Comparison of ENCODE assay signal across 12 cellular contexts in genomic region chr12:123398918-123399617, GRCh38. TPM values are rescaled to one million over a fixed set of nuclear protein-coding genes. Genes with fewer than 3 reads are reported as not detected.
A peak's percentile ranks its signal among the peaks of the same experiment; 100 is the strongest.
DNase-seq lines count a peak whose midpoint lies in the region; ATAC-seq and TF ChIP-seq lines count a peak whose summit lies in the region.
"Had no signal": no experiment of that assay in that cellular context is flagged by ENCODE, and none has a peak within 500 bp of the region (broad histone marks: within the 10 kb centered on the region; RNA-seq: fewer than 3 reads in every experiment).

No MANE protein-coding gene starts in this region.

- H4K20me1 ChIP-seq in mammary epithelial cell (ENCODE audit: insufficient read depth, low read length) (peaks cover 2% of the 10 kb centered on the region), OCI-LY7 (ENCODE audit: insufficient read depth, low read length) (no peaks in the 10 kb centered on the region)

- H3K4me3 ChIP-seq in mammary epithelial cell (replicated peaks in 1 of 3; ENCODE audit: insufficient read depth in 1 of 3, low read depth in 2 of 3, low read length in 3 of 3): no peak overlapping the region
- no peak overlapping the region for H3K4me3 ChIP-seq in neuronal stem cell (ENCODE audit: low read length in 2 of 2)
- H3K4me3 ChIP-seq in Peyer's patch: no peak overlapping the region
- no peak overlapping the region for H3K4me3 ChIP-seq in OCI-LY7 (ENCODE audit: low read depth, low read length, poor library complexity, severe bottlenecking)

- TF ChIP-seq CTCF in MCF 10A (IDR thresholded peaks at IDR 0.05; ENCODE audit: unreplicated experiment) (no peak), mammary epithelial cell (conservative IDR thresholded peaks at IDR 0.05 in 1 of 2, IDR thresholded peaks at IDR 0.05 in 1 of 2; ENCODE audit: extremely low read depth in 1 of 2, insufficient read depth in 1 of 2, low read depth in 1 of 2, low read length in 2 of 2) (no peak), Peyer's patch (IDR thresholded peaks at IDR 0.05) (no peak), OCI-LY7 (conservative IDR thresholded peaks at IDR 0.05; ENCODE audit: low read length) (no peak)

- H3K9me3 ChIP-seq in mammary epithelial cell (replicated peaks; ENCODE audit: insufficient read depth, low read length) (no peaks in the 10 kb centered on the region), neuronal stem cell (replicated peaks in 1 of 2; ENCODE audit: control insufficient read depth in 2 of 2, insufficient read depth in 1 of 2, low read depth in 1 of 2, low read length in 2 of 2) (no peaks in the 10 kb centered on the region), Peyer's patch (no peaks in the 10 kb centered on the region), OCI-LY7 (ENCODE audit: low read length) (no peaks in the 10 kb centered on the region)

- 52% methylated on average over 6 of the region's 14 CpGs for WGBS in mammary epithelial cell (ENCODE audit: low coverage, missing lambda C conversion rate)
- no CpG with 5 or more reads among the region's 14 CpGs for WGBS in neuronal stem cell (ENCODE audit: extremely low coverage in 2 of 2, insufficient read length in 2 of 2, insufficient replicate concordance in 1 of 2), 2 donors

- H3K4me2 ChIP-seq in mammary epithelial cell (ENCODE audit: insufficient read depth, low read depth, low read length) (no peak overlapping the region), neuronal stem cell (ENCODE audit: insufficient read depth, low read length, poor library complexity, severe bottlenecking) (no peak overlapping the region), OCI-LY7 (ENCODE audit: low read length) (no peak overlapping the region)

- H3K36me3 Mint-ChIP-seq in MCF 10A (ENCODE audit: insufficient read depth, unreplicated experiment): peaks cover 73% of the 10 kb centered on the region

- BruUV-seq in MCF 10A (replicated peaks; lab: Mats Ljungman, UMichigan) (no TSS peak), mammary epithelial cell (replicated peaks; lab: Mats Ljungman, UMichigan) (no TSS peak), OCI-LY7 (replicated peaks; lab: Mats Ljungman, UMichigan) (no TSS peak)

- H3K79me2 ChIP-seq in mammary epithelial cell (ENCODE audit: insufficient read depth, low read length) (peaks cover 85% of the 10 kb centered on the region), OCI-LY7 (ENCODE audit: insufficient read depth, low read depth, low read length) (peaks cover 9% of the 10 kb centered on the region; the same call in 1 of the 2 replicates)

- CTCF ChIA-PET in MCF 10A (lab: Yijun Ruan, JAX) (interaction anchor here (0.6 kb wide), 3 partner anchors 27 to 205 kb away, joined by 3 read pairs; no protein-coding TSS in a partner anchor), mammary epithelial cell (lab: Charles Lee; ENCODE audit: low non-redundant PET) (no interaction called here), OCI-LY7 (lab: Charles Lee; ENCODE audit: unreplicated experiment) (no interaction called here)

- H4K91ac ChIP-seq in neuronal stem cell (ENCODE audit: low read depth, low read length, poor library complexity): no peak overlapping the region

- H3K36me3 ChIP-seq in mammary epithelial cell (ENCODE audit: insufficient read depth, low read length) (peaks cover 38% of the 10 kb centered on the region), neuronal stem cell (replicated peaks in 1 of 2; ENCODE audit: control insufficient read depth in 2 of 2, insufficient read depth in 2 of 2, low read length in 2 of 2) (peaks cover 50 to 84% of the 10 kb centered on the region in 2 donors), Peyer's patch (peaks cover 0 to 81% (median 0%) of the 10 kb centered on the region in 3 donors), OCI-LY7 (ENCODE audit: insufficient read depth, low read length) (peaks cover 91% of the 10 kb centered on the region)

- no peak overlapping the region for H3K4me3 Mint-ChIP-seq in MCF 10A (ENCODE audit: unreplicated experiment)
- H3K4me3 Mint-ChIP-seq: activated CD8-positive, alpha-beta memory T cell treated with anti-CD3 and anti-CD28 coated beads, Interleukin-2, amount 10 ng/mL, durations not matched to agents 7 days and 5 days; T-helper 1 cell treated with Interleukin-12 subunit alpha and Interleukin-12 subunit beta and Interleukin-4 antibody, amounts not matched to agents 30 μg/mL and 1 μg/mL, for 36 hours had no signal

- H3K18ac ChIP-seq in neuronal stem cell (ENCODE audit: low read length): no peak overlapping the region

- H2BK120ac ChIP-seq in neuronal stem cell (ENCODE audit: low read depth, low read length): no peak overlapping the region

- H2BK15ac ChIP-seq in neuronal stem cell (ENCODE audit: low read length): no peak overlapping the region

- POLR2A ChIA-PET in MCF 10A (lab: Yijun Ruan, JAX): interaction anchor here (0.9 kb wide), 1 partner anchor 11 kb away, joined by 3 read pairs; no protein-coding TSS in a partner anchor
- POLR2A ChIA-PET in OCI-LY7 (lab: Charles Lee): no interaction called here

- DNase-seq in MCF 10A (ENCODE audit: unreplicated experiment): no peak
- DNase-seq in mammary epithelial cell: no peak
- peak; percentile 60 for DNase-seq in fibroblast of gingiva (ENCODE audit: low read depth)
- DNase-seq in neuronal stem cell (ENCODE audit: low spot score): no peak
- DNase-seq in Peyer's patch: no peak
- DNase-seq in OCI-LY7 (ENCODE audit: low spot score): no peak
- DNase-seq in stimulated activated naive CD4-positive, alpha-beta T cell (lab: John Stamatoyannopoulos, UW): no peak
- DNase-seq: activated CD8-positive, alpha-beta memory T cell treated with anti-CD3 and anti-CD28 coated beads, Interleukin-2, amount 10 ng/mL, durations not matched to agents 7 days and 5 days; NCI-H146 had no signal

- H3K79me1 ChIP-seq in neuronal stem cell (ENCODE audit: low read depth, low read length): peaks cover 18% of the 10 kb centered on the region

- H3K27me3 ChIP-seq in mammary epithelial cell (ENCODE audit: insufficient read depth, low read length) (no peaks in the 10 kb centered on the region), neuronal stem cell (ENCODE audit: control insufficient read depth in 3 of 3, insufficient read depth in 3 of 3, low read depth in 1 of 3, low read length in 3 of 3) (no peaks in the 10 kb centered on the region), Peyer's patch (no peaks in the 10 kb centered on the region)

- in situ Hi-C loops in mammary epithelial cell (cut with MboI; ENCODE audit: low sequenced_read_pairs in 2 of 2): no loop called here

- H3K9me2 ChIP-seq in OCI-LY7 (ENCODE audit: insufficient read depth, low read length): no peaks in the 10 kb centered on the region

- no peak overlapping the region for H2AFZ ChIP-seq in mammary epithelial cell (ENCODE audit: low read depth, low read length)
- H2AFZ ChIP-seq in neuronal stem cell (ENCODE audit: low read length): no peak overlapping the region
- H2AFZ ChIP-seq in OCI-LY7 (ENCODE audit: low read length): no peak overlapping the region

- no peak for ATAC-seq in GM21576 (IDR thresholded peaks at IDR 0.05; ENCODE audit: unreplicated experiment)
- ATAC-seq: activated CD8-positive, alpha-beta memory T cell treated with anti-CD3 and anti-CD28 coated beads, Interleukin-2, amount 10 ng/mL, durations not matched to agents 7 days and 5 days had no signal

- no peaks in the 10 kb centered on the region for H3K4me1 ChIP-seq in mammary epithelial cell (ENCODE audit: insufficient read depth, low read length)
- H3K4me1 ChIP-seq in neuronal stem cell (ENCODE audit: control insufficient read depth in 2 of 2, insufficient read depth in 1 of 2, low read depth in 1 of 2, low read length in 2 of 2): peaks cover 0 to 7% of the 10 kb centered on the region in 2 donors
- H3K4me1 ChIP-seq in Peyer's patch: no peaks in the 10 kb centered on the region
- no peaks in the 10 kb centered on the region for H3K4me1 ChIP-seq in OCI-LY7 (ENCODE audit: insufficient read depth, low read length, poor library complexity, severe bottlenecking)

- H2BK12ac ChIP-seq in neuronal stem cell (ENCODE audit: low read length): no peak overlapping the region

- no peak overlapping the region for H3K4ac ChIP-seq in neuronal stem cell (ENCODE audit: low read length)

- no peak for TF ChIP-seq POLR2A in Peyer's patch (IDR thresholded peaks at IDR 0.05)

- intact Hi-C loops in MCF 10A (cut with micrococcal nuclease) (no loop called here), mammary epithelial cell (cut with micrococcal nuclease) (no loop called here), OCI-LY7 (cut with micrococcal nuclease; ENCODE audit: unreplicated experiment) (no loop called here)

- peak overlapping the region; percentile 49 for H3K27ac Mint-ChIP-seq in MCF 10A (ENCODE audit: low read depth, unreplicated experiment)
- H3K27ac Mint-ChIP-seq: activated CD8-positive, alpha-beta memory T cell treated with anti-CD3 and anti-CD28 coated beads, Interleukin-2, amount 10 ng/mL, durations not matched to agents 7 days and 5 days; progenitor cell of endocrine pancreas; T-helper 1 cell treated with Interleukin-12 subunit alpha and Interleukin-12 subunit beta and Interleukin-4 antibody, amounts not matched to agents 30 μg/mL and 1 μg/mL, for 36 hours had no signal

- no peak overlapping the region for H3K9ac ChIP-seq in mammary epithelial cell (ENCODE audit: insufficient read depth, low read length)
- H3K9ac ChIP-seq in neuronal stem cell (ENCODE audit: low read depth, low read length, poor library complexity): peak overlapping the region; percentile 16

- dilution Hi-C loops in mammary epithelial cell (cut with HindIII; ENCODE audit: low sequenced_read_pairs): no loop called here

- H3K4me1 Mint-ChIP-seq in MCF 10A (ENCODE audit: insufficient read depth, unreplicated experiment): no peaks in the 10 kb centered on the region

- no peak overlapping the region for H2AK5ac ChIP-seq in neuronal stem cell (ENCODE audit: low read depth, low read length)

- H3K27me3 Mint-ChIP-seq in MCF 10A (ENCODE audit: insufficient read depth, unreplicated experiment): no peaks in the 10 kb centered on the region
- H3K27me3 Mint-ChIP-seq: activated CD8-positive, alpha-beta memory T cell treated with anti-CD3 and anti-CD28 coated beads, Interleukin-2, amount 10 ng/mL, durations not matched to agents 7 days and 5 days; progenitor cell of endocrine pancreas had no signal

- H4K8ac ChIP-seq in neuronal stem cell (ENCODE audit: low read depth, low read length): no peak overlapping the region

- peak overlapping the region; percentile 23 for H3K23ac ChIP-seq in neuronal stem cell (ENCODE audit: low read depth, low read length, poor library complexity)

- no peak overlapping the region for H2BK5ac ChIP-seq in neuronal stem cell (ENCODE audit: low read length)

- H3K27ac ChIP-seq in mammary epithelial cell (ENCODE audit: insufficient read depth, low read depth, low read length): no peak overlapping the region
- no peak overlapping the region for H3K27ac ChIP-seq in neuronal stem cell (replicated peaks; ENCODE audit: low read length)
- peak overlapping the region in 2 of 4 donors; percentile 59 to 64 for H3K27ac ChIP-seq in Peyer's patch
- no peak overlapping the region for H3K27ac ChIP-seq in OCI-LY7 (ENCODE audit: low read depth, low read length, poor library complexity, severe bottlenecking)

- H3K14ac ChIP-seq in neuronal stem cell (ENCODE audit: low read length): no peak overlapping the region

- H3K9me3 Mint-ChIP-seq in MCF 10A (ENCODE audit: unreplicated experiment): no peaks in the 10 kb centered on the region
- H3K9me3 Mint-ChIP-seq: T-helper 1 cell treated with Interleukin-12 subunit alpha and Interleukin-12 subunit beta and Interleukin-4 antibody, amounts not matched to agents 30 μg/mL and 1 μg/mL, for 36 hours had no signal

RNA-seq across cellular contexts. Expression of gene KMT5A, which starts 15.1 kb away (rescaled TPM):
- total RNA-seq in MCF 10A (2022) (113 and 116 TPM in 2 replicates), mammary epithelial cell (10 to 100 TPM; 43.0 to 76.3 TPM), Peyer's patch (10 to 100 TPM; 32.6 to 99.0 (median 42.6) TPM), OCI-LY7 (2022) (149 and 153 TPM in 2 replicates)
- polyA plus RNA-seq in mammary epithelial cell: 33.9 TPM
- polyA minus RNA-seq in mammary epithelial cell: 33.5 TPM
- 33.3 TPM for polyA plus RNA-seq in neuronal stem cell (2013, experiment 1 of 2)
- 31.2 TPM for polyA plus RNA-seq in neuronal stem cell (2013, experiment 2 of 2)
- total RNA-seq in OCI-LY7 (2014; rRNA removed; shearing (Covaris generic)): 87.8 and 101 TPM in 2 replicates

RNA-seq across cellular contexts. Expression of gene SBNO1, which starts 34.4 kb away (rescaled TPM):
- total RNA-seq in MCF 10A (2022): 30.3 and 32.4 TPM in 2 replicates
- 10 to 100 TPM; 31.3 to 32.9 TPM for total RNA-seq in mammary epithelial cell
- 8.0 TPM for polyA plus RNA-seq in mammary epithelial cell
- 48.6 TPM for polyA minus RNA-seq in mammary epithelial cell
- polyA plus RNA-seq in neuronal stem cell (2013, experiment 1 of 2): 24.7 TPM
- 26.0 TPM for polyA plus RNA-seq in neuronal stem cell (2013, experiment 2 of 2)
- 10 to 100 TPM; 16.2 to 23.9 (median 18.8) TPM for total RNA-seq in Peyer's patch
- 23.7 and 31.2 TPM in 2 replicates for total RNA-seq in OCI-LY7 (2014; rRNA removed; shearing (Covaris generic))
- total RNA-seq in OCI-LY7 (2022): 57.3 and 57.9 TPM in 2 replicates

RNA-seq across cellular contexts. Expression of gene RILPL2, which starts 37.4 kb away (rescaled TPM):
- total RNA-seq in MCF 10A (2022) (2.6 and 3.0 TPM in 2 replicates), mammary epithelial cell (1 to 10 TPM; 1.7 to 4.1 TPM), Peyer's patch (1 to 10 TPM in 3 of 4 donors, under 1 TPM in 1; 0.70 to 9.9 (median 2.3) TPM), OCI-LY7 (2022) (5.5 and 6.8 TPM in 2 replicates)
- polyA plus RNA-seq in mammary epithelial cell: 3.3 TPM
- polyA minus RNA-seq in mammary epithelial cell: 5.7 TPM
- polyA plus RNA-seq in neuronal stem cell (2013, experiment 1 of 2): 2.2 TPM
- polyA plus RNA-seq in neuronal stem cell (2013, experiment 2 of 2): 2.1 TPM
- 3.4 and 4.0 TPM in 2 replicates for total RNA-seq in OCI-LY7 (2014; rRNA removed; shearing (Covaris generic))

RNA-seq across cellular contexts. Expression of gene SNRNP35, which starts 58.9 kb away (rescaled TPM):
- total RNA-seq in MCF 10A (2022) (18.0 and 24.7 TPM in 2 replicates), mammary epithelial cell (10 to 100 TPM in 1 of 2 donors, 1 to 10 TPM in 1; 9.7 to 22.8 TPM), Peyer's patch (10 to 100 TPM; 23.4 to 64.4 (median 33.2) TPM), OCI-LY7 (2022) (29.3 and 32.9 TPM in 2 replicates)
- 13.3 TPM for polyA plus RNA-seq in mammary epithelial cell
- polyA minus RNA-seq in mammary epithelial cell: 10.4 TPM
- polyA plus RNA-seq in neuronal stem cell (2013, experiment 1 of 2): 22.6 TPM
- polyA plus RNA-seq in neuronal stem cell (2013, experiment 2 of 2): 24.4 TPM
- total RNA-seq in OCI-LY7 (2014; rRNA removed; shearing (Covaris generic)): 31.3 and 43.7 TPM in 2 replicates
